ENCODE assay signal across 36 cellular contexts in genomic region chr12:78279567-78279966, GRCh38.
"Had no signal": no experiment of that assay in that cellular context is flagged by ENCODE, and none has a peak within 500 bp of the region (broad histone marks: within the 10 kb centered on the region; RNA-seq: fewer than 3 reads in every experiment).

No MANE protein-coding gene starts in this region.

- H3K9me3 Mint-ChIP-seq: activated CD4-positive, alpha-beta T cell treated with anti-CD3 and anti-CD28 coated beads, Interleukin-2, amount 10 ng/mL, durations not matched to agents 24 days and 14 days; activated CD8-positive, alpha-beta T cell treated with anti-CD3 and anti-CD28 coated beads for 36 hours had no signal

- H3K4me1 ChIP-seq: adrenal gland, ascending aorta had no signal

- H3K36me3 Mint-ChIP-seq: activated CD4-positive, alpha-beta memory T cell treated with anti-CD3 and anti-CD28 coated beads for 36 hours; activated naive CD8-positive, alpha-beta T cell treated with anti-CD3 and anti-CD28 coated beads, Interleukin-2, amount 10 ng/mL, durations not matched to agents 7 days and 5 days; brain had no signal

- H3K27ac Mint-ChIP-seq: activated B cell treated with CpG ODN at 0.5 μM for 24 hours; activated CD4-positive, alpha-beta memory T cell treated with anti-CD3 and anti-CD28 coated beads for 36 hours; activated CD4-positive, alpha-beta T cell treated with anti-CD3 and anti-CD28 coated beads, Interleukin-2, amount 10 ng/mL, durations not matched to agents 24 days and 14 days; activated CD8-positive, alpha-beta T cell treated with anti-CD3 and anti-CD28 coated beads for 36 hours; activated naive CD4-positive, alpha-beta T cell treated with anti-CD3 and anti-CD28 coated beads for 36 hours; activated naive CD4-positive, alpha-beta T cell treated with anti-CD3 and anti-CD28 coated beads, Interleukin-2, amount 50 U/mL, for 72 hours; activated naive CD8-positive, alpha-beta T cell treated with anti-CD3 and anti-CD28 coated beads, Interleukin-2, amount 10 ng/mL, durations not matched to agents 7 days and 5 days; activated T-cell treated with anti-CD3 and anti-CD28 coated beads, Interleukin-2, amount 50 U/mL, for 72 hours; activated T-helper 1 cell treated with anti-CD3 and anti-CD28 coated beads, Interleukin-12 subunit alpha, Interleukin-12 subunit beta, Interleukin-2, Interleukin-4 antibody, amounts not matched to agents 30 ng/mL and 10 ng/mL and 1 ng/mL, durations not matched to agents 14 hours and 24 hours and 36 hours; activated T-helper 17 cell treated with anti-CD3 and anti-CD28 coated beads, Interleukin-2, amount 50 U/mL, for 72 hours; brain; T-helper 1 cell treated with Interleukin-12 subunit alpha and Interleukin-12 subunit beta and Interleukin-4 antibody, amounts not matched to agents 30 μg/mL and 1 μg/mL, for 36 hours; T-helper 2 cell treated with Interferon-gamma antibody and Interleukin-4, amounts not matched to agents 5 μg/mL and 100 μg/mL, for 36 hours had no signal

- H3K4me3 Mint-ChIP-seq: activated B cell treated with CpG ODN at 0.5 μM for 24 hours; activated CD4-positive, alpha-beta memory T cell treated with anti-CD3 and anti-CD28 coated beads for 36 hours; activated CD4-positive, alpha-beta T cell treated with anti-CD3 and anti-CD28 coated beads, Interleukin-2, amount 10 ng/mL, durations not matched to agents 24 days and 14 days; activated CD8-positive, alpha-beta T cell treated with anti-CD3 and anti-CD28 coated beads for 36 hours; activated naive CD4-positive, alpha-beta T cell treated with anti-CD3 and anti-CD28 coated beads for 36 hours; activated naive CD8-positive, alpha-beta T cell treated with anti-CD3 and anti-CD28 coated beads, Interleukin-2, amount 10 ng/mL, durations not matched to agents 7 days and 5 days; activated T-cell treated with anti-CD3 and anti-CD28 coated beads, Interleukin-2, amount 50 U/mL, for 4 hours; activated T-cell treated with anti-CD3 and anti-CD28 coated beads, Interleukin-2, amount 50 U/mL, for 72 hours; activated T-helper 1 cell treated with anti-CD3 and anti-CD28 coated beads, Interleukin-12 subunit alpha, Interleukin-12 subunit beta, Interleukin-2, Interleukin-4 antibody, amounts not matched to agents 30 ng/mL and 10 ng/mL and 1 ng/mL, durations not matched to agents 14 hours and 24 hours and 36 hours; activated T-helper 17 cell treated with anti-CD3 and anti-CD28 coated beads, Interleukin-2, amount 50 U/mL, for 72 hours; brain; T-helper 1 cell treated with Interleukin-12 subunit alpha and Interleukin-12 subunit beta and Interleukin-4 antibody, amounts not matched to agents 30 μg/mL and 1 μg/mL, for 36 hours; T-helper 2 cell treated with Interferon-gamma antibody and Interleukin-4, amounts not matched to agents 5 μg/mL and 100 μg/mL, for 36 hours had no signal

- H3K4me3 ChIP-seq: adrenal gland, ascending aorta, cardiac muscle cell had no signal

- DNase-seq: activated B cell treated with CpG ODN at 0.5 μM for 24 hours; activated CD4-positive, alpha-beta memory T cell treated with anti-CD3 and anti-CD28 coated beads for 36 hours; activated CD4-positive, alpha-beta T cell treated with anti-CD3 and anti-CD28 coated beads for 4 hours; activated CD4-positive, alpha-beta T cell treated with anti-CD3 and anti-CD28 coated beads, Interleukin-2, amount 10 ng/mL, durations not matched to agents 24 days and 14 days; activated CD4-positive, alpha-beta T cell treated with anti-CD3 and anti-CD28 coated beads, Interleukin-2, amount 50 U/mL, for 1 hour; activated CD4-positive, alpha-beta T cell treated with anti-CD3 and anti-CD28 coated beads, Interleukin-2, amount 50 U/mL, for 4 hours; activated CD4-positive, CD25-positive, alpha-beta regulatory T cell treated with anti-CD3 and anti-CD28 coated beads, Interleukin-2, amount 50 U/mL, for 72 hours; activated CD8-positive, alpha-beta memory T cell treated with anti-CD3 and anti-CD28 coated beads, Interleukin-2, amount 50 U/mL, for 4 hours; activated CD8-positive, alpha-beta T cell treated with anti-CD3 and anti-CD28 coated beads for 36 hours; activated effector memory CD4-positive, alpha-beta T cell treated with anti-CD3 and anti-CD28 coated beads, Interleukin-2, amount 50 U/mL, for 16 hours; activated gamma-delta T cell treated with Interleukin-2 at 50 U/mL for 16 hours; activated naive CD4-positive, alpha-beta T cell; activated naive CD4-positive, alpha-beta T cell treated with anti-CD3 and anti-CD28 coated beads for 36 hours; activated naive CD4-positive, alpha-beta T cell treated with anti-CD3 and anti-CD28 coated beads, Interleukin-2, amount 50 U/mL, for 16 hours; activated naive CD8-positive, alpha-beta T cell treated with anti-CD3 and anti-CD28 coated beads, Interleukin-2, amount 10 ng/mL, durations not matched to agents 7 days and 5 days; activated T-cell treated with anti-CD3 and anti-CD28 coated beads for 4 hours; activated T-cell treated with anti-CD3 and anti-CD28 coated beads, Interleukin-2, amount 50 U/mL, for 1 hour; activated T-cell treated with anti-CD3 and anti-CD28 coated beads, Interleukin-2, amount 50 U/mL, for 4 hours; activated T-cell treated with anti-CD3 and anti-CD28 coated beads, Interleukin-2, amount 50 U/mL, for 72 hours; adrenal gland; amniotic stem cell; central memory CD4-positive, alpha-beta T cell; T-helper 1 cell; T-helper 2 cell; T-helper 9 cell had no signal

- H3K36me3 ChIP-seq: adrenal gland, ascending aorta, cardiac muscle cell had no signal

- H3K27me3 ChIP-seq: adrenal gland, ascending aorta, cardiac muscle cell had no signal

- H3K9me3 ChIP-seq: adrenal gland had no signal

- FAIRE-seq: bronchial epithelial cell, TTC549 had no signal

- H3K27me3 Mint-ChIP-seq: activated B cell treated with CpG ODN at 0.5 μM for 24 hours; activated CD4-positive, alpha-beta memory T cell treated with anti-CD3 and anti-CD28 coated beads for 36 hours; activated CD4-positive, alpha-beta T cell treated with anti-CD3 and anti-CD28 coated beads, Interleukin-2, amount 10 ng/mL, durations not matched to agents 24 days and 14 days; activated CD8-positive, alpha-beta T cell treated with anti-CD3 and anti-CD28 coated beads for 36 hours; activated naive CD8-positive, alpha-beta T cell treated with anti-CD3 and anti-CD28 coated beads, Interleukin-2, amount 10 ng/mL, durations not matched to agents 7 days and 5 days; activated T-helper 17 cell treated with anti-CD3 and anti-CD28 coated beads, Interleukin-2, amount 50 U/mL, for 72 hours; brain had no signal

- H3K4me1 Mint-ChIP-seq: activated B cell treated with CpG ODN at 0.5 μM for 24 hours; activated CD4-positive, alpha-beta T cell treated with anti-CD3 and anti-CD28 coated beads, Interleukin-2, amount 10 ng/mL, durations not matched to agents 24 days and 14 days; activated naive CD8-positive, alpha-beta T cell treated with anti-CD3 and anti-CD28 coated beads, Interleukin-2, amount 10 ng/mL, durations not matched to agents 7 days and 5 days; activated T-helper 17 cell treated with anti-CD3 and anti-CD28 coated beads, Interleukin-2, amount 50 U/mL, for 72 hours; brain had no signal

- ATAC-seq: activated CD8-positive, alpha-beta T cell treated with anti-CD3 and anti-CD28 coated beads for 36 hours; activated naive CD4-positive, alpha-beta T cell treated with anti-CD3 and anti-CD28 coated beads, Interleukin-2, amount 50 U/mL, for 72 hours; activated T-cell treated with anti-CD3 and anti-CD28 coated beads, Interleukin-2, amount 50 U/mL, for 4 hours; activated T-cell treated with anti-CD3 and anti-CD28 coated beads, Interleukin-2, amount 50 U/mL, for 72 hours; activated T-helper 17 cell treated with anti-CD3 and anti-CD28 coated beads, Interleukin-2, amount 50 U/mL, for 72 hours had no signal

- H3K27ac ChIP-seq: adrenal gland, ascending aorta, cardiac muscle cell, VCaP had no signal
